Comparison of ENCODE assay signal across 10 cellular contexts in the genomic region with DNA sequence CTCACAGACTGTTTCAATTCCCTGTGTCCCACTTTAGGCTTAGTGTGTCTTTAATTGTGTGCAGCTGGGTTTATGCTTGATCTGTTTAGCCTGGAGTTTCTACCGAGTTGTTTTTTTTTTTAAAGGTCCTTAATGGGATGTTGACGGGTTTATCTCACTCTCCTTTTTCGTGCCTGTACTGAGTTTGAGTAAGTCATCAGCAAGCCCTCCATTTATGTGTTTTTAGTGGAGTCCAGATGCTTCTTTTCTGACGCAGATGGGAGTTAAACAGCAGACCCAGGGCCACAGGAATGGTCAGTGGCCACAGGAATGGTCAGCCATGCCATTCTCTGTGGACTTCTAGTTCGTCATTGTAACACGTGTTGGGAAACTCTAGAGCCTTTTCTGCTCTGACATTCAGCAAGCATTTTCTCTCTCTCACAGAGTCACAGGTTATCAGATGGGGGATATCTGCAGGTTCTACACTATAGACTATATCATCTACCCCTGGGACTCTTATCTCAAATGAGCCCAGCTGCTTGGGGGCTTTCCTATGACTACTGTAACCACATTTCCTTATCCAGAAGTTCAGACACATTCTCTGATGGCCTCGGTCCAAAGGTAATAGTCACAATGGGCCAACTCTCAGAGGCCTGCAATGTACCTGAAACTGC.
A peak's percentile ranks its signal among the peaks of the same experiment; 100 is the strongest.
DNase-seq lines count a peak whose midpoint lies in the region; ATAC-seq and TF ChIP-seq lines count a peak whose summit lies in the region.
"Had no signal": no experiment of that assay in that cellular context is flagged by ENCODE, and none has a peak within 500 bp of the region (broad histone marks: within the 10 kb centered on the region; RNA-seq: fewer than 3 reads in every experiment).

No MANE protein-coding gene starts in this region.

- in situ Hi-C loops in gastrocnemius medialis (cut with MboI; ENCODE audit: low sequenced_read_pairs in 4 of 4): no loop called here

- no peaks in the 10 kb centered on the region for H3K9me3 ChIP-seq in gastrocnemius medialis

- H3K27me3 ChIP-seq in gastrocnemius medialis: no peaks in the 10 kb centered on the region

- H3K27ac ChIP-seq in gastrocnemius medialis: peak overlapping the region; percentile 39 to 48 (median 47)
- H3K27ac ChIP-seq: SK-N-MC had no signal

- ATAC-seq in SK-N-SH treated with all-trans-retinoic acid at 6 μM for 48 hours: peak; percentile 89
- peak; percentile 18 to 38 for ATAC-seq in gastrocnemius medialis
- ATAC-seq in HG03565 (IDR thresholded peaks at IDR 0.05; ENCODE audit: unreplicated experiment): no peak

- no peak for TF ChIP-seq CTCF in GM12865 (IDR thresholded peaks at IDR 0.05; ENCODE audit: insufficient read depth, low read depth, low read length, missing control alignments)
- TF ChIP-seq CTCF in fibroblast of the aortic adventitia (IDR thresholded peaks at IDR 0.05; ENCODE audit: insufficient read depth, low read length): no peak
- TF ChIP-seq CTCF in gastrocnemius medialis (IDR thresholded peaks at IDR 0.05 in 4 of 5, conservative IDR thresholded peaks at IDR 0.05 in 1 of 5): no peak

- H3K36me3 ChIP-seq in gastrocnemius medialis: no peaks in the 10 kb centered on the region

- no peak for TF ChIP-seq POLR2A in gastrocnemius medialis (IDR thresholded peaks at IDR 0.05)

- intact Hi-C loops in gastrocnemius medialis (cut with DNase I; ENCODE audit: low total_unique reads): no loop called here

- H3K4me3 ChIP-seq in GM12865 (ENCODE audit: low read depth, low read length) (no peak overlapping the region), fibroblast of the aortic adventitia (ENCODE audit: low read depth, low read length) (no peak overlapping the region), gastrocnemius medialis (no peak overlapping the region)
- H3K4me3 ChIP-seq: SK-N-MC had no signal

- DNase-seq in GM12865 (ENCODE audit: low read depth): peak; percentile 55
- peak; percentile 99 for DNase-seq in fibroblast of the aortic adventitia (ENCODE audit: low read depth)
- DNase-seq in gastrocnemius medialis: no peak
- DNase-seq in retina: no peak
- no peak for DNase-seq in iPS-NIHi11 (ENCODE audit: low spot score)
- no peak for DNase-seq in Ammon's horn (ENCODE audit: low spot score)
- DNase-seq: NCI-H1694 had no signal

- H3K4me1 ChIP-seq in gastrocnemius medialis: peaks cover 23 to 27% of the 10 kb centered on the region in 2 donors

TF ChIP-seq in SK-N-SH treated with all-trans-retinoic acid at 6 μM for 48 hours, 23 proteins besides CTCF, POLR2A, EP300 and RAD21:
- no peak for TF ChIP-seq OSR1 (CRISPR knock-in tag; IDR thresholded peaks at IDR 0.05)
- TF ChIP-seq ZFP3 (CRISPR knock-in tag; IDR thresholded peaks at IDR 0.05): 0 out of 2 replicates have a peak, but pooled peaks have one; percentile 20
- no peak for TF ChIP-seq PPARA (CRISPR knock-in tag; IDR thresholded peaks at IDR 0.05; ENCODE audit: borderline replicate concordance)
- no peak for TF ChIP-seq POU6F1 (CRISPR knock-in tag; IDR thresholded peaks at IDR 0.05; ENCODE audit: borderline replicate concordance, low read depth)
- no peak for TF ChIP-seq ARNTL (CRISPR knock-in tag; IDR thresholded peaks at IDR 0.05; ENCODE audit: borderline replicate concordance, low read depth)
- TF ChIP-seq ZNF8 (CRISPR knock-in tag; IDR thresholded peaks at IDR 0.05): no peak
- no peak for TF ChIP-seq ZNF565 (CRISPR knock-in tag; conservative IDR thresholded peaks at IDR 0.05; ENCODE audit: low read depth)
- no peak for TF ChIP-seq ZC3H10 (CRISPR knock-in tag; IDR thresholded peaks at IDR 0.05)
- no peak for TF ChIP-seq CSDC2 (CRISPR knock-in tag; IDR thresholded peaks at IDR 0.05)
- TF ChIP-seq, protein P1, sequence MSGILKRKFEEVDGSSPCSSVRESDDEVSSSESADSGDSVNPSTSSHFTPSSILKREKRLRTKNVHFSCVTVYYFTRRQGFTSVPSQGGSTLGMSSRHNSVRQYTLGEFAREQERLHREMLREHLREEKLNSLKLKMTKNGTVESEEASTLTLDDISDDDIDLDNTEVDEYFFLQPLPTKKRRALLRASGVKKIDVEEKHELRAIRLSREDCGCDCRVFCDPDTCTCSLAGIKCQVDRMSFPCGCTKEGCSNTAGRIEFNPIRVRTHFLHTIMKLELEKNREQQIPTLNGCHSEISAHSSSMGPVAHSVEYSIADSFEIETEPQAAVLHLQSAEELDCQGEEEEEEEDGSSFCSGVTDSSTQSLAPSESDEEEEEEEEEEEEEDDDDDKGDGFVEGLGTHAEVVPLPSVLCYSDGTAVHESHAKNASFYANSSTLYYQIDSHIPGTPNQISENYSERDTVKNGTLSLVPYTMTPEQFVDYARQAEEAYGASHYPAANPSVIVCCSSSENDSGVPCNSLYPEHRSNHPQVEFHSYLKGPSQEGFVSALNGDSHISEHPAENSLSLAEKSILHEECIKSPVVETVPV (CRISPR knock-in tag; IDR thresholded peaks at IDR 0.05): no peak
- peak; percentile 42; the same call in 1 of the 2 replicates for TF ChIP-seq TCF4 (CRISPR knock-in tag; IDR thresholded peaks at IDR 0.05; ENCODE audit: borderline replicate concordance)
- TF ChIP-seq RARB (CRISPR knock-in tag; IDR thresholded peaks at IDR 0.05): no peak

Comparison
In these comparisons a context has a peak if more than half of its experiments do, and no peak if none do; other contexts are left out.
1. DNase-seq: peak in GM12865 (single experiment) and fibroblast of the aortic adventitia (single experiment); none in gastrocnemius medialis (0 of 2), retina (single experiment), iPS-NIHi11 (single experiment) and Ammon's horn (single experiment).